In genomic region chr9:129626944-129627297, GRCh38 we compare ENCODE assay signal across 8 cellular contexts. TPM values are rescaled to one million over a fixed set of nuclear protein-coding genes. Genes with fewer than 3 reads are reported as not detected.
DNase-seq lines count a peak whose midpoint lies in the region; ATAC-seq lines count a peak whose summit lies in the region.

No MANE protein-coding gene starts in this region.

- peaks cover 10% of the 10 kb centered on the region for H3K4me1 ChIP-seq in ectodermal cell (ENCODE audit: control insufficient read depth, insufficient read depth, low read length)
- peaks cover 27 to 42% of the 10 kb centered on the region in 2 donors for H3K4me1 ChIP-seq in naive thymus-derived CD4-positive, alpha-beta T cell (ENCODE audit: control insufficient read depth in 2 of 2, insufficient read depth in 2 of 2, low read length in 2 of 2)

- H3K27me3 ChIP-seq in ectodermal cell (ENCODE audit: control insufficient read depth, insufficient read depth, low read length, poor library complexity, severe bottlenecking): peaks cover 2% of the 10 kb centered on the region
- H3K27me3 ChIP-seq in naive thymus-derived CD4-positive, alpha-beta T cell (ENCODE audit: control insufficient read depth in 2 of 2, insufficient read depth in 2 of 2, low read length in 2 of 2): no peaks in the 10 kb centered on the region

- peaks cover 0 to 4% (median 0%) of the 10 kb centered on the region in 11 donors for H3K9me3 Mint-ChIP-seq in naive thymus-derived CD4-positive, alpha-beta T cell

- H3K9me3 ChIP-seq in ectodermal cell (ENCODE audit: control insufficient read depth, low read length): no peaks in the 10 kb centered on the region
- H3K9me3 ChIP-seq in naive thymus-derived CD4-positive, alpha-beta T cell (ENCODE audit: control insufficient read depth in 2 of 3, low read length in 3 of 3): no peaks in the 10 kb centered on the region

- H3K27ac Mint-ChIP-seq in naive thymus-derived CD4-positive, alpha-beta T cell: peak overlapping the region; percentile 88 to 99 (median 94)

- peak; percentile 4 for ATAC-seq in GM21423 (IDR thresholded peaks at IDR 0.05; ENCODE audit: unreplicated experiment)
- ATAC-seq in naive thymus-derived CD4-positive, alpha-beta T cell: peak; percentile 2

- peaks cover 0 to 1% (median 0%) of the 10 kb centered on the region in 5 donors for H3K36me3 Mint-ChIP-seq in naive thymus-derived CD4-positive, alpha-beta T cell

- peaks cover 0 to 10% (median 2%) of the 10 kb centered on the region in 5 donors for H3K27me3 Mint-ChIP-seq in naive thymus-derived CD4-positive, alpha-beta T cell

- CTCF ChIA-PET in naive thymus-derived CD4-positive, alpha-beta T cell (lab: Charles Lee): interaction anchor here (2.1 kb wide), 1 partner anchor 488 kb away, joined by 7 read pairs; no protein-coding TSS in a partner anchor

- POLR2A ChIA-PET in naive thymus-derived CD4-positive, alpha-beta T cell (lab: Charles Lee): interaction anchor here (1.4 to 5.6 kb wide), 5 partner anchors 10 to 488 kb away, joined by 5 to 35 read pairs (median 9); partner anchors contain the start of genes ASB6 and IER5L

- no peak overlapping the region for H3K27ac ChIP-seq in ectodermal cell (ENCODE audit: insufficient read depth, low read depth, low read length, poor library complexity, severe bottlenecking)
- peak overlapping the region; percentile 89 for H3K27ac ChIP-seq in naive thymus-derived CD4-positive, alpha-beta T cell (ENCODE audit: low read depth, low read length)

- peak overlapping the region; percentile 75 for H3K4me3 ChIP-seq in ectodermal cell (ENCODE audit: insufficient read depth, low read depth, low read length)
- H3K4me3 ChIP-seq in naive thymus-derived CD4-positive, alpha-beta T cell (ENCODE audit: low read length): peak overlapping the region; percentile 85

- H3K36me3 ChIP-seq in ectodermal cell (ENCODE audit: control insufficient read depth, insufficient read depth, low read length): no peaks in the 10 kb centered on the region
- H3K36me3 ChIP-seq in naive thymus-derived CD4-positive, alpha-beta T cell (ENCODE audit: control insufficient read depth in 2 of 3, insufficient read depth in 3 of 3, low read length in 3 of 3): peaks cover 0 to 19% (median 0%) of the 10 kb centered on the region in 3 experiments

- H3K4me3 Mint-ChIP-seq in naive thymus-derived CD4-positive, alpha-beta T cell: peak overlapping the region; percentile 85 to 95 (median 88)

- peaks cover 40 to 70% (median 66%) of the 10 kb centered on the region in 7 donors for H3K4me1 Mint-ChIP-seq in naive thymus-derived CD4-positive, alpha-beta T cell

- intact Hi-C loops in naive thymus-derived CD4-positive, alpha-beta T cell (cut with micrococcal nuclease): loop anchor here (1.0 to 10.0 kb wide), 10 partner anchors 15 to 591 kb away; partner anchors contain the start of genes ASB6 (in 2 of the 2), CRAT (in 1 of the 2), DOLPP1 (in 1 of the 2) and IER5L (in 1 of the 2)

- WGBS in ectodermal cell, 2 experiments: 19 to 24% methylated on average over 8 of the region's 8 CpGs

- DNase-seq in AG08395 (ENCODE audit: low spot score) (peak; percentile 64), RKO (ENCODE audit: low spot score) (peak; percentile 91), NCI-H510A (lab: John Stamatoyannopoulos, UW) (no peak), cortex of kidney (lab: John Stamatoyannopoulos, UW) (no peak), NCI-H510A treated with DMSO at 0.1 percent for 48 hours (lab: John Stamatoyannopoulos, UW) (no peak)
- DNase-seq in naive thymus-derived CD4-positive, alpha-beta T cell: peak in 3 of 9 donors; percentile 31 to 35 (median 34)

RNA-seq across cellular contexts. Expression of gene NTMT1, which starts 1.0 kb away (rescaled TPM):
- 39.0 TPM for polyA plus RNA-seq in ectodermal cell (2013, experiment 1 of 4)
- 37.3 TPM for polyA plus RNA-seq in ectodermal cell (2013, experiment 2 of 4)
- 31.3 TPM for polyA plus RNA-seq in ectodermal cell (2013, experiment 3 of 4)
- polyA plus RNA-seq in ectodermal cell (2013, experiment 4 of 4): 35.2 TPM
- total RNA-seq in naive thymus-derived CD4-positive, alpha-beta T cell: 10 to 100 TPM; 31.0 to 50.1 (median 34.2) TPM
- polyA plus RNA-seq in naive thymus-derived CD4-positive, alpha-beta T cell: 10 to 100 TPM; 49.0 to 58.9 TPM

RNA-seq across cellular contexts. Expression of gene C9orf50, which starts 6.0 kb away (rescaled TPM):
- not detected for polyA plus RNA-seq in ectodermal cell (2013, experiment 1 of 4)
- not detected for polyA plus RNA-seq in ectodermal cell (2013, experiment 2 of 4)
- not detected for polyA plus RNA-seq in ectodermal cell (2013, experiment 3 of 4)
- polyA plus RNA-seq in ectodermal cell (2013, experiment 4 of 4): not detected
- total RNA-seq in naive thymus-derived CD4-positive, alpha-beta T cell: not detected
- not detected for polyA plus RNA-seq in naive thymus-derived CD4-positive, alpha-beta T cell

RNA-seq across cellular contexts. Expression of gene ASB6, which starts 15.0 kb away (rescaled TPM):
- polyA plus RNA-seq in ectodermal cell (2013, experiment 1 of 4): 20.0 TPM
- polyA plus RNA-seq in ectodermal cell (2013, experiment 2 of 4): 20.5 TPM
- polyA plus RNA-seq in ectodermal cell (2013, experiment 3 of 4): 16.8 TPM
- polyA plus RNA-seq in ectodermal cell (2013, experiment 4 of 4): 17.5 TPM
- total RNA-seq in naive thymus-derived CD4-positive, alpha-beta T cell: 10 to 100 TPM; 25.0 to 33.2 (median 28.1) TPM
- polyA plus RNA-seq in naive thymus-derived CD4-positive, alpha-beta T cell: 10 to 100 TPM; 18.5 to 40.9 TPM

RNA-seq across cellular contexts. Expression of gene PRRX2, which starts 38.5 kb away (rescaled TPM):
- 8.8 TPM for polyA plus RNA-seq in ectodermal cell (2013, experiment 1 of 4)
- 9.9 TPM for polyA plus RNA-seq in ectodermal cell (2013, experiment 2 of 4)
- polyA plus RNA-seq in ectodermal cell (2013, experiment 3 of 4): 10.7 TPM
- 11.3 TPM for polyA plus RNA-seq in ectodermal cell (2013, experiment 4 of 4)
- 1 to 10 TPM in 1 of 5 experiments, not detected in 4; 1.1 TPM for total RNA-seq in naive thymus-derived CD4-positive, alpha-beta T cell
- not detected for polyA plus RNA-seq in naive thymus-derived CD4-positive, alpha-beta T cell

Comparison
In these comparisons a context has a peak if more than half of its experiments do, and no peak if none do; other contexts are left out.
1. DNase-seq: peak in AG08395 (single experiment) and RKO (single experiment); none in NCI-H510A (single experiment), cortex of kidney (single experiment) and NCI-H510A treated with DMSO at 0.1 percent for 48 hours (single experiment).